ENCODE assay signal across 9 cellular contexts in the genomic region with DNA sequence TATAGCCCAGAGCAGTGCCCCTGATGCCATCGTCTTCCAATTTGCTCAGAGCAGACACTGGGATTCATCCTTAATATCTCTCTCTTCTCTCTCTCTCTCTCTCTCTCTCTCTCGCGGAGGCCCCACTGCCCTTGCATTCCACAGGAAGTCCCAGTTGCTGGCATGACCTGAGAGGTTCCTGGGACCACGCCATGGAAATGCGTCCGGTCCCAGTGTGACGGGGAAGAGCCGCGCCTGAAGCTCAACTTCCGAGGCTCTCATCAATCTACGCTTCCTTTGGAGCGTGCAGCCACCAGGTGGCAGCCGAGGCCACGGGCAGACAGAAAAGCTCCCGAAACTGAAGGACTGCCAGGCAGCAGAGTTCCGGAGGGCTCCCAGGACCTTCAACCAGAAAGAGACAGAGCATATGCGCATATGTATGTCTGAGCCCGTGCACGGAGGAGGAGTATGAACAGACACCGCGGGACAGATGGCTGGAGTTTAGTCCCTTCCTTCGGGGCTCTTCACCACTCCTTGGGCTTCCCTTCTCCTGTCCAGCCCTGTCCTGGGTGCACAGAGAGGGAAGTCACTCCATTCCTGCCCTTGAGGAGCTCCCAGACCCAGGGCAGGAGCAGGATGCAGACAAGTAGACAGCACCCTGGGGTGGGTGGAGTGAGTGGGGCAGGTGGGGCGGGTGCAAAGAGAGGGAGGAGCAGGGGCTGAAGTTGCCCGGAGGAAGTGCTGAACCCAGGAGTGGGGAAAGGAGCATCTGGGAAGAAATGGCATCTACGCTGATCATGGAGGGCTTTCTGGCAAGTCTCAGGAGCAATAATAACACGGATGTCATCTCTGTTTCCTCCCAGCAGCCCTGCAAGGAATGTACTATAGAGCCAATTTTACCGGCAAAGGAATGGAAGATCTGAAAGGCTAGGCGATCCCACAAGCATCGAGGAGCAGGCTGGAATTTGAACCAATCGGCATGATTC. TPM values are rescaled to one million over a fixed set of nuclear protein-coding genes. Genes with fewer than 3 reads are reported as not detected.
DNase-seq lines count a peak whose midpoint lies in the region; ATAC-seq, FAIRE-seq and TF ChIP-seq lines count a peak whose summit lies in the region.
"Had no signal": no experiment of that assay in that cellular context is flagged by ENCODE, and none has a peak within 500 bp of the region (broad histone marks: within the 10 kb centered on the region; RNA-seq: fewer than 3 reads in every experiment).

No MANE protein-coding gene starts in this region.

- H3K27me3 Mint-ChIP-seq in activated CD4-positive, alpha-beta T cell treated with anti-CD3 and anti-CD28 coated beads, Interleukin-2, amount 10 ng/mL, durations not matched to agents 24 days and 14 days = peaks cover 20% of the 10 kb centered on the region

- intact Hi-C loops in activated CD4-positive, alpha-beta T cell treated with anti-CD3 and anti-CD28 coated beads, Interleukin-2, amount 10 ng/mL, durations not matched to agents 24 days and 14 days (cut with micrococcal nuclease) = loop anchor here (5.0 to 10.0 kb wide), 2 partner anchors 55 to 302 kb away; a partner anchor contains a TSS
- intact Hi-C loops in HepG2 (cut with micrococcal nuclease; ENCODE audit: unreplicated experiment) = loop anchor here (1.0 kb wide), 2 partner anchors 84 to 245 kb away; no protein-coding TSS in a partner anchor

- peak overlapping the region; percentile 99 for H3K4me2 ChIP-seq in HepG2 (ENCODE audit: low read depth, low read length)

- TF ChIP-seq CTCF in HepG2 (CRISPR knock-in tag; IDR thresholded peaks at IDR 0.05) = peak; percentile 99

- CTCF ChIA-PET in HepG2 (lab: Yijun Ruan, JAX; ENCODE audit: low intra/inter-chr PET ratio, low total read pairs) = interaction anchor here (0.6 to 3.1 kb wide), 3 partner anchors 14 to 106 kb away, joined by 3 to 46 read pairs (median 10); no protein-coding TSS in a partner anchor

- H3K9ac ChIP-seq in HepG2 (ENCODE audit: insufficient read depth, low read depth, low read length) = peak overlapping the region; percentile 64

- peaks cover 79% of the 10 kb centered on the region for H3K4me1 ChIP-seq in HepG2 (ENCODE audit: insufficient read depth, low read length)

- TF ChIP-seq EP300 in HepG2 (IDR thresholded peaks at IDR 0.05; ENCODE audit: low read depth in 2 of 2, low read length in 2 of 2) = no peak
- TF ChIP-seq EP300 in HepG2 (CRISPR knock-in tag; IDR thresholded peaks at IDR 0.05; ENCODE audit: borderline replicate concordance) = no peak

- peak overlapping the region; percentile 53 to 76 (median 65) for H3K4me3 ChIP-seq in HepG2 (replicated peaks in 1 of 3; ENCODE audit: insufficient read depth in 1 of 3, low read depth in 2 of 3, low read length in 3 of 3)

- in situ Hi-C loops in HepG2 (cut with HindIII; ENCODE audit: extremely low pct_ligation_motif_present, low pct_unique_long_range_greater_than_20kb) = loop anchor here (25.0 kb wide), 1 partner anchor 533 kb away; no protein-coding TSS in a partner anchor

- no TSS peak for BruUV-seq in HepG2 (replicated peaks; lab: Mats Ljungman, UMichigan)

- H3K36me3 Mint-ChIP-seq in activated CD4-positive, alpha-beta T cell treated with anti-CD3 and anti-CD28 coated beads, Interleukin-2, amount 10 ng/mL, durations not matched to agents 24 days and 14 days (ENCODE audit: low read depth) = no peaks in the 10 kb centered on the region

- no peaks in the 10 kb centered on the region for H3K79me2 ChIP-seq in HepG2 (ENCODE audit: insufficient read depth, low read length)

- H3K9me3 ChIP-seq in HepG2 (ENCODE audit: low read length) = no peaks in the 10 kb centered on the region

- peaks cover 11% of the 10 kb centered on the region for H3K4me1 Mint-ChIP-seq in activated CD4-positive, alpha-beta T cell treated with anti-CD3 and anti-CD28 coated beads, Interleukin-2, amount 10 ng/mL, durations not matched to agents 24 days and 14 days

- ATAC-seq in GM19372 (IDR thresholded peaks at IDR 0.05; ENCODE audit: low read depth, unreplicated experiment) (peak; percentile 87), HG03520 (IDR thresholded peaks at IDR 0.05; ENCODE audit: unreplicated experiment) (peak; percentile 85), HepG2 (peak; percentile 68)

- TF ChIP-seq RAD21 in HepG2 (CRISPR knock-in tag; IDR thresholded peaks at IDR 0.05) = peak; percentile 97

- no peaks in the 10 kb centered on the region for H3K9me3 Mint-ChIP-seq in activated CD4-positive, alpha-beta T cell treated with anti-CD3 and anti-CD28 coated beads, Interleukin-2, amount 10 ng/mL, durations not matched to agents 24 days and 14 days

- H4K20me1 ChIP-seq in HepG2 (ENCODE audit: insufficient read depth, low read length) = no peaks in the 10 kb centered on the region

- H3K4me3 Mint-ChIP-seq in activated CD4-positive, alpha-beta T cell treated with anti-CD3 and anti-CD28 coated beads, Interleukin-2, amount 10 ng/mL, durations not matched to agents 24 days and 14 days = peak overlapping the region; percentile 85

- peak overlapping the region; percentile 89 for H3K27ac Mint-ChIP-seq in activated CD4-positive, alpha-beta T cell treated with anti-CD3 and anti-CD28 coated beads, Interleukin-2, amount 10 ng/mL, durations not matched to agents 24 days and 14 days

- H3K27me3 ChIP-seq in HepG2 (ENCODE audit: control insufficient read depth in 1 of 2, insufficient read depth in 2 of 2, low read length in 2 of 2) = no peaks in the 10 kb centered on the region; a peak in 1 of 5 replicates

- FAIRE-seq in HepG2 (lab: Jason Lieb, UNC) = peak; percentile 76

- peak; percentile 88 for DNase-seq in CD1c-positive myeloid dendritic cell (ENCODE audit: extremely low spot score)
- DNase-seq in NCI-H524 treated with DMSO at 0.1 percent for 48 hours (lab: John Stamatoyannopoulos, UW) = peak; percentile 79
- peak; percentile 95 for DNase-seq in activated CD4-positive, alpha-beta T cell treated with anti-CD3 and anti-CD28 coated beads, Interleukin-2, amount 10 ng/mL, durations not matched to agents 24 days and 14 days
- peak; percentile 95 for DNase-seq in dermis blood vessel endothelial cell
- peak; percentile 89 for DNase-seq in HepG2 (ENCODE audit: low spot score)
- peak; percentile 75 for DNase-seq in stimulated activated CD4-positive, alpha-beta T cell treated with anti-CD3 and anti-CD28 coated beads, Interleukin-4, amount 100 ng/mL, for 1 hour

- 7% methylated on average over 30 of the region's 30 CpGs for WGBS in HepG2 (ENCODE audit: low lambda C conversion rate)

- no peak for TF ChIP-seq POLR2A in HepG2 (IDR thresholded peaks at IDR 0.05; ENCODE audit: insufficient read depth in 1 of 2, low read depth in 2 of 2, low read length in 2 of 2)

- peak overlapping the region; percentile 80 for H2AFZ ChIP-seq in HepG2 (ENCODE audit: low read length)

- POLR2A ChIA-PET in HepG2 (lab: Yijun Ruan, JAX) = interaction anchor here (0.6 to 7.5 kb wide), 10 partner anchors 11 to 258 kb away, joined by 3 to 168 read pairs (median 6); a partner anchor contains a TSS

- H3K36me3 ChIP-seq in HepG2 (replicated peaks in 1 of 2; ENCODE audit: control insufficient read depth in 1 of 2, insufficient read depth in 2 of 2, low read length in 2 of 2) = no peaks in the 10 kb centered on the region

- H3K27ac ChIP-seq in HepG2 (ENCODE audit: extremely low read length, insufficient read depth, low read length) = peak overlapping the region; percentile 16

RNA-seq across cellular contexts. Expression of a gene that starts 10.5 kb away (rescaled TPM):
- total RNA-seq in activated CD4-positive, alpha-beta T cell treated with anti-CD3 and anti-CD28 coated beads, Interleukin-2, amount 10 ng/mL, durations not matched to agents 24 days and 14 days = not detected in 2 replicates
- total RNA-seq in dermis blood vessel endothelial cell = 0.42 and 1.0 TPM in 2 replicates
- 0.24 TPM in 1 of 2 replicates, not detected in the other for total RNA-seq in HepG2 (2016; rRNA removed; fragmentation: Illumina TruSeq; extraction: Trizol)
- not detected in 2 replicates for total RNA-seq in HepG2 (2016; cell fraction: cytosol; rRNA removed; fragmentation: Illumina TruSeq; extraction: Trizol; ENCODE audit: low read depth)
- total RNA-seq in HepG2 (2016; cell fraction: insoluble cytoplasmic fraction; rRNA removed; fragmentation: Illumina TruSeq; extraction: Trizol) = 0.25 and 0.35 TPM in 2 replicates
- not detected in 2 replicates for total RNA-seq in HepG2 (2016; cell fraction: membrane; rRNA removed; fragmentation: Illumina TruSeq; extraction: Trizol)
- total RNA-seq in HepG2 (2016; cell fraction: nucleus; rRNA removed; fragmentation: Illumina TruSeq; extraction: Trizol) = not detected in 2 replicates
- polyA plus RNA-seq in HepG2 (2011; rRNA removed) = 1.6 TPM in 2 replicates
- 1.1 and 2.0 TPM in 2 replicates for polyA plus RNA-seq in HepG2 (2011; cell fraction: cytosol; rRNA removed)
- 0.64 and 0.80 TPM in 2 replicates for polyA plus RNA-seq in HepG2 (2011; cell fraction: nucleus; rRNA removed)
- 2.0 and 2.5 TPM in 2 replicates for polyA plus RNA-seq in HepG2 (2012)
- polyA plus RNA-seq in HepG2 (2016; cell fraction: cytosol; fragmentation: Illumina TruSeq; extraction: Trizol; ENCODE audit: low read depth) = 0.17 and 0.35 TPM in 2 replicates
- polyA plus RNA-seq in HepG2 (2016; cell fraction: insoluble cytoplasmic fraction; fragmentation: Illumina TruSeq; extraction: Trizol; ENCODE audit: low read depth) = 0.29 TPM in 1 of 2 replicates, not detected in the other
- polyA plus RNA-seq in HepG2 (2016; cell fraction: membrane; fragmentation: Illumina TruSeq; extraction: Trizol; ENCODE audit: low read depth) = 0.27 and 0.50 TPM in 2 replicates
- polyA plus RNA-seq in HepG2 (2016; cell fraction: nucleus; fragmentation: Illumina TruSeq; extraction: Trizol; ENCODE audit: insufficient read depth, low read depth) = not detected in 2 replicates
- 0.46 TPM in 1 of 2 replicates, not detected in the other for polyA minus RNA-seq in HepG2 (2011; rRNA and poly(A)+ RNA removed; ENCODE audit: low replicate concordance)
- polyA minus RNA-seq in HepG2 (2011; cell fraction: cytosol; rRNA and poly(A)+ RNA removed) = 1.1 TPM in 1 of 2 replicates, not detected in the other
- not detected in 2 replicates for polyA minus RNA-seq in HepG2 (2011; cell fraction: nucleus; rRNA and poly(A)+ RNA removed)
- total RNA-seq: temporal lobe had no signal

RNA-seq across cellular contexts. Expression of a gene that starts 42.1 kb away (rescaled TPM):
- total RNA-seq in activated CD4-positive, alpha-beta T cell treated with anti-CD3 and anti-CD28 coated beads, Interleukin-2, amount 10 ng/mL, durations not matched to agents 24 days and 14 days = not detected in 2 replicates
- total RNA-seq in dermis blood vessel endothelial cell (not detected in 2 replicates), HepG2 (2016; rRNA removed; fragmentation: Illumina TruSeq; extraction: Trizol) (not detected in 2 replicates)
- total RNA-seq in HepG2 (2016; cell fraction: cytosol; rRNA removed; fragmentation: Illumina TruSeq; extraction: Trizol; ENCODE audit: low read depth) = not detected in 2 replicates
- not detected in 2 replicates for total RNA-seq in HepG2 (2016; cell fraction: insoluble cytoplasmic fraction; rRNA removed; fragmentation: Illumina TruSeq; extraction: Trizol)
- not detected in 2 replicates for total RNA-seq in HepG2 (2016; cell fraction: membrane; rRNA removed; fragmentation: Illumina TruSeq; extraction: Trizol)
- total RNA-seq in HepG2 (2016; cell fraction: nucleus; rRNA removed; fragmentation: Illumina TruSeq; extraction: Trizol) = not detected in 2 replicates
- polyA plus RNA-seq in HepG2 (2011; rRNA removed) = not detected in 2 replicates
- not detected in 2 replicates for polyA plus RNA-seq in HepG2 (2011; cell fraction: cytosol; rRNA removed)
- not detected in 2 replicates for polyA plus RNA-seq in HepG2 (2011; cell fraction: nucleus; rRNA removed)
- polyA plus RNA-seq in HepG2 (2012) = 0.08 TPM in 1 of 2 replicates, not detected in the other
- not detected in 2 replicates for polyA plus RNA-seq in HepG2 (2016; cell fraction: cytosol; fragmentation: Illumina TruSeq; extraction: Trizol; ENCODE audit: low read depth)
- not detected in 2 replicates for polyA plus RNA-seq in HepG2 (2016; cell fraction: insoluble cytoplasmic fraction; fragmentation: Illumina TruSeq; extraction: Trizol; ENCODE audit: low read depth)
- polyA plus RNA-seq in HepG2 (2016; cell fraction: membrane; fragmentation: Illumina TruSeq; extraction: Trizol; ENCODE audit: low read depth) = not detected in 2 replicates
- not detected in 2 replicates for polyA plus RNA-seq in HepG2 (2016; cell fraction: nucleus; fragmentation: Illumina TruSeq; extraction: Trizol; ENCODE audit: insufficient read depth, low read depth)
- 0.07 TPM in 1 of 2 replicates, not detected in the other for polyA minus RNA-seq in HepG2 (2011; rRNA and poly(A)+ RNA removed; ENCODE audit: low replicate concordance)
- polyA minus RNA-seq in HepG2 (2011; cell fraction: cytosol; rRNA and poly(A)+ RNA removed) = not detected in 2 replicates
- polyA minus RNA-seq in HepG2 (2011; cell fraction: nucleus; rRNA and poly(A)+ RNA removed) = not detected in 2 replicates
- total RNA-seq: temporal lobe had no signal

RNA-seq across cellular contexts. Expression of a gene that starts 52.7 kb away (rescaled TPM):
- total RNA-seq in activated CD4-positive, alpha-beta T cell treated with anti-CD3 and anti-CD28 coated beads, Interleukin-2, amount 10 ng/mL, durations not matched to agents 24 days and 14 days = not detected in 2 replicates
- total RNA-seq in dermis blood vessel endothelial cell = 61.1 and 84.5 TPM in 2 replicates
- total RNA-seq in HepG2 (2016; rRNA removed; fragmentation: Illumina TruSeq; extraction: Trizol) = not detected in 2 replicates
- not detected in 2 replicates for total RNA-seq in HepG2 (2016; cell fraction: cytosol; rRNA removed; fragmentation: Illumina TruSeq; extraction: Trizol; ENCODE audit: low read depth)
- not detected in 2 replicates for total RNA-seq in HepG2 (2016; cell fraction: insoluble cytoplasmic fraction; rRNA removed; fragmentation: Illumina TruSeq; extraction: Trizol)
- not detected in 2 replicates for total RNA-seq in HepG2 (2016; cell fraction: membrane; rRNA removed; fragmentation: Illumina TruSeq; extraction: Trizol)
- total RNA-seq in HepG2 (2016; cell fraction: nucleus; rRNA removed; fragmentation: Illumina TruSeq; extraction: Trizol) = not detected in 2 replicates
- 0.05 and 0.07 TPM in 2 replicates for polyA plus RNA-seq in HepG2 (2011; rRNA removed)
- 0.01 and 0.05 TPM in 2 replicates for polyA plus RNA-seq in HepG2 (2011; cell fraction: cytosol; rRNA removed)
- polyA plus RNA-seq in HepG2 (2011; cell fraction: nucleus; rRNA removed) = 0.09 and 0.10 TPM in 2 replicates
- polyA plus RNA-seq in HepG2 (2012) = 0.11 and 0.13 TPM in 2 replicates
- polyA plus RNA-seq in HepG2 (2016; cell fraction: cytosol; fragmentation: Illumina TruSeq; extraction: Trizol; ENCODE audit: low read depth) = not detected in 2 replicates
- polyA plus RNA-seq in HepG2 (2016; cell fraction: insoluble cytoplasmic fraction; fragmentation: Illumina TruSeq; extraction: Trizol; ENCODE audit: low read depth) = not detected in 2 replicates
- polyA plus RNA-seq in HepG2 (2016; cell fraction: membrane; fragmentation: Illumina TruSeq; extraction: Trizol; ENCODE audit: low read depth) = not detected in 2 replicates
- polyA plus RNA-seq in HepG2 (2016; cell fraction: nucleus; fragmentation: Illumina TruSeq; extraction: Trizol; ENCODE audit: insufficient read depth, low read depth) = not detected in 2 replicates
- 0.26 TPM in 1 of 2 replicates, not detected in the other for polyA minus RNA-seq in HepG2 (2011; rRNA and poly(A)+ RNA removed; ENCODE audit: low replicate concordance)
- polyA minus RNA-seq in HepG2 (2011; cell fraction: cytosol; rRNA and poly(A)+ RNA removed) = not detected in 2 replicates
- polyA minus RNA-seq in HepG2 (2011; cell fraction: nucleus; rRNA and poly(A)+ RNA removed) = not detected in 2 replicates

Comparison
In these comparisons a context has a peak if more than half of its experiments do, and no peak if none do; other contexts are left out.
1. Peak in every context shown above with its lines: DNase-seq, ATAC-seq, H3K4me3 ChIP-seq and H3K27ac ChIP-seq.
2. RNA of a gene that starts 52.7 kb away (total RNA-seq): 61.1 to 84.5 TPM in dermis blood vessel endothelial cell; not detected in activated CD4-positive, alpha-beta T cell treated with anti-CD3 and anti-CD28 coated beads, Interleukin-2, amount 10 ng/mL, durations not matched to agents 24 days and 14 days and not detected in HepG2; every median in the first group is over 10 times any median in the second.